19 cellular contexts compared by ENCODE assay signal in the genomic region with DNA sequence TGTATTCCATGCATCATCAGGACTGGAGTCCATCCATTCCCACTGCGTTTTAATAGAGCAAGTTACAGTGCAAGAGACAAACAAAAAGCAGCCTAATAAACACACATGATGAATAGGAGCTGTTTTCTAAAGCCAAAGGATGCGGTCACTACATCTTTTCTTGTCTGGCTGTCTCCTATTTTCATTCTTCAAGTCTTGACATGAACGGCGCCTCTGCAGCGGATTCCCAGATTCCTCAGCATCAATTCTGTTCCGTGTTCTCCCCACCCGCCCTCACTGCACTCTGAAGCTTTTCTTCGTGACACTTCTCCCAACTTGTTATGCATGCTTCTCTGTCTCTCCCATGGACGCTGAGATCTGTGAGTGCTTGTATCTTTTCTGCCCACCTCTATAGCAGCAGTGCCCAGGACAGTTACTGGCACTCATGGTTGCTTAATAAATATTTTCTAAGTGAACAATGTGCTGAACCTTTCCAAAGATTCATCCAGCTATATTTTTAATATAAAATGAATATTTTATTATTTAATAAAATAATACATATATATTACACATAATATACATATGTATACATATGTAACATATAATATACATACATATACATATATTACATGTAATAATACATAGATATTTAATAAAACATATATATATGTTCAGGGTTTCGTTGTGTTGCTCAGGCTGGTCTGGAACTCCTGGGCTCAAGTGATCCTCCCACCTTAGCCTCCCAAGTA.
"Had no signal": no experiment of that assay in that cellular context is flagged by ENCODE, and none has a peak within 500 bp of the region (broad histone marks: within the 10 kb centered on the region; RNA-seq: fewer than 3 reads in every experiment).

No MANE protein-coding gene starts in this region.

- ATAC-seq: HepG2 had no signal

- H3K9me3 ChIP-seq: SK-N-SH had no signal

- DNase-seq: IMR-90, KG1, MM.1S, NCI-H1092 treated with DMSO at 0.1 percent for 48 hours, NCI-H1436, NCI-H187, NCI-H2029, NCI-H2081 treated with DMSO at 0.1 percent for 48 hours, NCI-H2171, NCI-H226, NCI-H446, NCI-H510A, NCI-H524 treated with DMSO at 0.1 percent for 48 hours, NCI-H69, NCI-H774, RPMI8226, SHP77, SK-N-SH had no signal
